In genomic region chr17:38701504-38702165, GRCh38 we compare ENCODE assay signal across 7 cellular contexts. TPM values are rescaled to one million over a fixed set of nuclear protein-coding genes. Genes with fewer than 3 reads are reported as not detected.
DNase-seq lines count a peak whose midpoint lies in the region; ATAC-seq and TF ChIP-seq lines count a peak whose summit lies in the region.

No MANE protein-coding gene starts in this region.

- TF ChIP-seq POLR2A in GM15510 (IDR thresholded peaks at IDR 0.05; ENCODE audit: borderline replicate concordance, extremely low read depth, insufficient read length) = peak; percentile 23

- POLR2A ChIA-PET in RWPE1 (lab: Yijun Ruan, JAX; ENCODE audit: low non-redundant PET) = interaction anchor here (0.5 kb wide), 2 partner anchors 53 to 59 kb away, joined by 3 to 4 read pairs; no protein-coding TSS in a partner anchor

- H3K9ac ChIP-seq in skeletal muscle tissue (ENCODE audit: low read depth in 1 of 3, low read length in 3 of 3) = peak overlapping the region; percentile 75 to 97 (median 92)

- peak overlapping the region; percentile 91 for H3K27ac Mint-ChIP-seq in activated naive CD4-positive, alpha-beta T cell treated with anti-CD3 and anti-CD28 coated beads, Interleukin-2, amount 10 ng/mL, durations not matched to agents 7 days and 5 days

- H3K4me3 ChIP-seq in left ventricle myocardium inferior (peak overlapping the region; percentile 96), skeletal muscle tissue (ENCODE audit: low read length in 3 of 3) (peak overlapping the region; percentile 87 to 91 (median 88))

- peaks cover 46% of the 10 kb centered on the region for H3K4me1 Mint-ChIP-seq in activated naive CD4-positive, alpha-beta T cell treated with anti-CD3 and anti-CD28 coated beads, Interleukin-2, amount 10 ng/mL, durations not matched to agents 7 days and 5 days

- H3K36me3 ChIP-seq in left ventricle myocardium inferior (no peaks in the 10 kb centered on the region), skeletal muscle tissue (ENCODE audit: control insufficient read depth in 3 of 3, insufficient read depth in 3 of 3, low read length in 3 of 3) (no peaks in the 10 kb centered on the region)

- intact Hi-C loops in left ventricle myocardium inferior (cut with micrococcal nuclease) = no loop called here

- TF ChIP-seq CTCF in RWPE1 (conservative IDR thresholded peaks at IDR 0.05; ENCODE audit: low read depth) (no peak), left ventricle myocardium inferior (IDR thresholded peaks at IDR 0.05; ENCODE audit: borderline replicate concordance) (no peak)

- peaks cover 12% of the 10 kb centered on the region for H3K36me3 Mint-ChIP-seq in activated naive CD4-positive, alpha-beta T cell treated with anti-CD3 and anti-CD28 coated beads, Interleukin-2, amount 10 ng/mL, durations not matched to agents 7 days and 5 days

- DNase-seq in RWPE1 (ENCODE audit: low spot score) = no peak
- DNase-seq in activated naive CD4-positive, alpha-beta T cell treated with anti-CD3 and anti-CD28 coated beads, Interleukin-2, amount 10 ng/mL, durations not matched to agents 7 days and 5 days = peak; percentile 83
- no peak for DNase-seq in left ventricle myocardium inferior

- H3K27me3 Mint-ChIP-seq in activated naive CD4-positive, alpha-beta T cell treated with anti-CD3 and anti-CD28 coated beads, Interleukin-2, amount 10 ng/mL, durations not matched to agents 7 days and 5 days = peaks cover 10% of the 10 kb centered on the region

- H3K4me3 Mint-ChIP-seq in activated naive CD4-positive, alpha-beta T cell treated with anti-CD3 and anti-CD28 coated beads, Interleukin-2, amount 10 ng/mL, durations not matched to agents 7 days and 5 days = peak overlapping the region; percentile 57

- H3K9me3 Mint-ChIP-seq in activated naive CD4-positive, alpha-beta T cell treated with anti-CD3 and anti-CD28 coated beads, Interleukin-2, amount 10 ng/mL, durations not matched to agents 7 days and 5 days = no peaks in the 10 kb centered on the region

- H3K4me1 ChIP-seq in left ventricle myocardium inferior (peaks cover 47% of the 10 kb centered on the region), skeletal muscle tissue (ENCODE audit: control insufficient read depth in 3 of 3, insufficient read depth in 3 of 3, low read length in 3 of 3) (peaks cover 23 to 46% (median 29%) of the 10 kb centered on the region in 3 donors)

- CTCF ChIA-PET in RWPE1 (lab: Yijun Ruan, JAX) = interaction anchor here (0.6 to 0.9 kb wide), 4 partner anchors 29 to 456 kb away, joined by 3 to 5 read pairs (median 4); partner anchors contain the start of gene CISD3
- CTCF ChIA-PET in activated naive CD4-positive, alpha-beta T cell treated with anti-CD3 and anti-CD28 coated beads, Interleukin-2, amount 10 ng/mL, durations not matched to agents 7 days and 5 days (lab: Charles Lee) = interaction anchor here (1.0 to 4.0 kb wide), 3 partner anchors 24 to 33 kb away, joined by 3 to 13 read pairs (median 3); no protein-coding TSS in a partner anchor

- H3K27ac ChIP-seq in RWPE1 = peak overlapping the region; percentile 93
- peak overlapping the region; percentile 99 for H3K27ac ChIP-seq in left ventricle myocardium inferior (replicated peaks)
- H3K27ac ChIP-seq in skeletal muscle tissue (ENCODE audit: low read depth, low read length) = peak overlapping the region; percentile 98

- H3K9me3 ChIP-seq in left ventricle myocardium inferior (replicated peaks) (no peaks in the 10 kb centered on the region), skeletal muscle tissue (ENCODE audit: control insufficient read depth in 3 of 3, low read length in 3 of 3) (no peaks in the 10 kb centered on the region)

- ATAC-seq in HG02970 (IDR thresholded peaks at IDR 0.05; ENCODE audit: low FRiP score, unreplicated experiment) = peak; percentile 4
- no peak for ATAC-seq in GM21447 (IDR thresholded peaks at IDR 0.05; ENCODE audit: unreplicated experiment)

- H3K27me3 ChIP-seq in left ventricle myocardium inferior (ENCODE audit: low read depth) = no peaks in the 10 kb centered on the region
- no peaks in the 10 kb centered on the region for H3K27me3 ChIP-seq in skeletal muscle tissue (ENCODE audit: control insufficient read depth in 3 of 3, insufficient read depth in 3 of 3, low read length in 3 of 3)

RNA-seq across cellular contexts. Expression of gene MLLT6, which starts 3.4 kb away (rescaled TPM):
- total RNA-seq in left ventricle myocardium inferior (74.1 TPM), skeletal muscle tissue (16.2 TPM)

RNA-seq across cellular contexts. Expression of gene EPOP, which starts 26.9 kb away (rescaled TPM):
- total RNA-seq in left ventricle myocardium inferior (0.33 TPM), skeletal muscle tissue (0.52 TPM)

RNA-seq across cellular contexts. Expression of gene CISD3, which starts 28.5 kb away (rescaled TPM):
- total RNA-seq in left ventricle myocardium inferior = 75.9 TPM
- total RNA-seq in skeletal muscle tissue = 3.1 TPM

RNA-seq across cellular contexts. Expression of gene PCGF2, which starts 46.5 kb away (rescaled TPM):
- total RNA-seq in left ventricle myocardium inferior (20.7 TPM), skeletal muscle tissue (3.1 TPM)

RNA-seq across cellular contexts. Expression of gene PSMB3, which starts 50.9 kb away (rescaled TPM):
- 149 TPM for total RNA-seq in left ventricle myocardium inferior
- total RNA-seq in skeletal muscle tissue = 156 TPM

Comparison
In these comparisons a context has a peak if more than half of its experiments do, and no peak if none do; other contexts are left out.
1. RNA of gene CISD3, which starts 28.5 kb away (total RNA-seq): 75.9 TPM in left ventricle myocardium inferior (single experiment); 3.1 TPM in skeletal muscle tissue (single experiment); every median in the first group is over 10 times any median in the second.
2. Peak in every context shown above with its lines, with median percentiles within 50 percentile points of each other: H3K27ac ChIP-seq.